7 cellular contexts compared by ENCODE assay signal in genomic region chr12:56965997-56966642, GRCh38. TPM values are rescaled to one million over a fixed set of nuclear protein-coding genes. Genes with fewer than 3 reads are reported as not detected.
"Had no signal": no experiment of that assay in that cellular context is flagged by ENCODE, and none has a peak within 500 bp of the region (broad histone marks: within the 10 kb centered on the region; RNA-seq: fewer than 3 reads in every experiment).

No MANE protein-coding gene starts in this region.

RNA-seq across cellular contexts. Expression of gene RDH16, which starts 8.7 kb away (rescaled TPM):
- total RNA-seq: SK-MEL-5 had no signal

RNA-seq across cellular contexts. Expression of gene SDR9C7, which starts 31.9 kb away (rescaled TPM):
- total RNA-seq: activated CD8-positive, alpha-beta T cell treated with anti-CD3 and anti-CD28 coated beads, Interleukin-2, amount 10 ng/mL, durations not matched to agents 7 days and 5 days; activated naive CD8-positive, alpha-beta T cell treated with anti-CD3 and anti-CD28 coated beads, Interleukin-2, amount 10 ng/mL, durations not matched to agents 7 days and 5 days; adrenal gland; Right ventricle myocardium superior; SK-MEL-5; WTC11 had no signal
- polyA plus RNA-seq: adrenal gland had no signal

RNA-seq across cellular contexts. Expression of gene TAC3, which starts 50.2 kb away (rescaled TPM):
- total RNA-seq: activated CD8-positive, alpha-beta T cell treated with anti-CD3 and anti-CD28 coated beads, Interleukin-2, amount 10 ng/mL, durations not matched to agents 7 days and 5 days; cardiac septum; Right ventricle myocardium superior; SK-MEL-5 had no signal
